ENCODE assay signal across 12 cellular contexts in the genomic region with DNA sequence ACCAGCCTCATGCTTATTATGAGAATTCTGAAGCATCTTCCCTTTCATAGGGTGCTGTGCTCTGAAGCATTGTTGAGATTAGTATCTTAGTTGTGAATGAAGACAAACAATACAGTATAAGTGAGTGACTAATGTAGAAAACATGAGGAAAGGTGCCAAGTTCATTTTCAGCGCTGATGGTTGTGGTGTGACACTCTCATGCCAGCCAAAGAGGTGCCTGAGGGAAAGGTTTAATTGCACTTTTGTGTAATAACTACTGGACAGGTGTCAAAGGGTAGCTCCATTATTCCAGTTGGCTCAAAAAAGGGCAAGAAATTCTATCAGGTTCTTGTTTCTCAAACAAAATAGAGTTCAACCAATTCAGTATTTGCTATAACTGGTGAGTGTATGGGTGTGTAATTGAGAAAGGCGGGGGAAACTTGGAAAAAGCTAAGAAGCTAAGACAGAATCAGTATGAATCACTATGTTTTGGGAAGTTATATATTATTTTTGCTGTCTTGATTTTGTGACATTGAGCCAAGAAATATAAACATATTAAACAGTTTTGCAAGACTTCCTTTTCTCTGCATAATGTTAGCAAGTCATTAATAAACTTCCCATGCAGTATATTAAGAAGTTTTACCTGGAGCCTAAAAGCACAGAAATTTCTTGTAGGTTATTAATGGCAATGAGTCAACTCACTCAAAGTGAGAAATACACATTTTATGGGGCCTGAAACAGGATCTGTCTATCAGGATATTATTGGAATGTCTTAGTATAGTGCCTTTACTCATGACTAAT. TPM values are rescaled to one million over a fixed set of nuclear protein-coding genes. Genes with fewer than 3 reads are reported as not detected.
DNase-seq lines count a peak whose midpoint lies in the region; ATAC-seq and TF ChIP-seq lines count a peak whose summit lies in the region.
"Had no signal": no experiment of that assay in that cellular context is flagged by ENCODE, and none has a peak within 500 bp of the region (broad histone marks: within the 10 kb centered on the region; RNA-seq: fewer than 3 reads in every experiment).

No MANE protein-coding gene starts in this region.

- ATAC-seq in omental fat pad (ENCODE audit: low FRiP score) (peak; percentile 77), HG03196 (IDR thresholded peaks at IDR 0.05; ENCODE audit: unreplicated experiment) (no peak)

- H3K4me3 ChIP-seq in mammary epithelial cell (replicated peaks in 1 of 3; ENCODE audit: insufficient read depth in 1 of 3, low read depth in 2 of 3, low read length in 3 of 3) (no peak overlapping the region), H7 (ENCODE audit: insufficient read depth, low read depth, low read length) (no peak overlapping the region)
- H3K4me3 ChIP-seq: Peyer's patch had no signal

- no peaks in the 10 kb centered on the region for H3K9me3 ChIP-seq in mammary epithelial cell (replicated peaks; ENCODE audit: insufficient read depth, low read length)
- H3K9me3 ChIP-seq: Peyer's patch had no signal

- peak overlapping the region; percentile 50 for H3K4me2 ChIP-seq in mammary epithelial cell (ENCODE audit: insufficient read depth, low read depth, low read length)

- DNase-seq in GM03348 (ENCODE audit: low spot score) (peak; percentile 35), LoVo (ENCODE audit: low spot score) (peak; percentile 61), mammary epithelial cell (peak; percentile 81), omental fat pad (ENCODE audit: low spot score) (no peak), NAMALWA (ENCODE audit: low spot score) (no peak), 8988T (no peak), H7 (no peak)
- DNase-seq: activated CD8-positive, alpha-beta memory T cell treated with anti-CD3 and anti-CD28 coated beads for 24 hours; immature natural killer cell; Peyer's patch; stimulated activated CD4-positive, alpha-beta T cell treated with anti-CD3 and anti-CD28 coated beads, Interleukin-12 subunit alpha, Interleukin-12 subunit beta, amount 100 ng/mL, for 4 hours had no signal

- H3K36me3 ChIP-seq in mammary epithelial cell (ENCODE audit: insufficient read depth, low read length) (no peaks in the 10 kb centered on the region), H7 (replicated peaks; ENCODE audit: control insufficient read depth, insufficient read depth, low read length) (no peaks in the 10 kb centered on the region)
- H3K36me3 ChIP-seq: Peyer's patch had no signal

- no peaks in the 10 kb centered on the region for H4K20me1 ChIP-seq in mammary epithelial cell (ENCODE audit: insufficient read depth, low read length)

- no TSS peak for BruUV-seq in mammary epithelial cell (replicated peaks; lab: Mats Ljungman, UMichigan)

- 0% methylated on average over 2 of the region's 2 CpGs for WGBS in mammary epithelial cell (ENCODE audit: low coverage, missing lambda C conversion rate)

- dilution Hi-C loops in mammary epithelial cell (cut with HindIII; ENCODE audit: low sequenced_read_pairs), result loop anchor here (25.0 kb wide), 1 partner anchor 302 kb away; no protein-coding TSS in a partner anchor

- in situ Hi-C loops in mammary epithelial cell (cut with MboI; ENCODE audit: low sequenced_read_pairs in 2 of 2), result no loop called here

- H3K4me1 ChIP-seq in mammary epithelial cell (ENCODE audit: insufficient read depth, low read length), result peaks cover 17% of the 10 kb centered on the region
- H3K4me1 ChIP-seq: Peyer's patch had no signal

- intact Hi-C loops in mammary epithelial cell (cut with micrococcal nuclease), result no loop called here

- TF ChIP-seq CTCF in mammary epithelial cell (conservative IDR thresholded peaks at IDR 0.05 in 1 of 2, IDR thresholded peaks at IDR 0.05 in 1 of 2; ENCODE audit: extremely low read depth in 1 of 2, insufficient read depth in 1 of 2, low read depth in 1 of 2, low read length in 2 of 2), result no peak
- no peak for TF ChIP-seq CTCF in omental fat pad (IDR thresholded peaks at IDR 0.05)

- H3K27ac ChIP-seq in mammary epithelial cell (ENCODE audit: insufficient read depth, low read depth, low read length), result peak overlapping the region; percentile 37
- H3K27ac ChIP-seq: Peyer's patch had no signal

- H3K27me3 ChIP-seq in mammary epithelial cell (ENCODE audit: insufficient read depth, low read length) (no peaks in the 10 kb centered on the region), H7 (ENCODE audit: control insufficient read depth, insufficient read depth, low read length) (no peaks in the 10 kb centered on the region)
- H3K27me3 ChIP-seq: Peyer's patch had no signal

- CTCF ChIA-PET in mammary epithelial cell (lab: Charles Lee; ENCODE audit: low non-redundant PET), result no interaction called here

- H2AFZ ChIP-seq in mammary epithelial cell (ENCODE audit: low read depth, low read length), result no peak overlapping the region

- no peak overlapping the region for H3K9ac ChIP-seq in mammary epithelial cell (ENCODE audit: insufficient read depth, low read length)

- H3K79me2 ChIP-seq in mammary epithelial cell (ENCODE audit: insufficient read depth, low read length), result no peaks in the 10 kb centered on the region

RNA-seq across cellular contexts. Expression of a gene that starts 31.8 kb away (rescaled TPM):
- total RNA-seq in mammary epithelial cell, result under 1 TPM in 1 of 2 donors, not detected in 1; 0.67 TPM
- 0.05 TPM for polyA plus RNA-seq in mammary epithelial cell
- not detected for polyA minus RNA-seq in mammary epithelial cell
- total RNA-seq in omental fat pad, result 1 to 10 TPM in 2 of 4 donors, under 1 TPM in 2; 0.48 to 4.7 (median 1.3) TPM
- 0.31 and 1.3 TPM in 2 replicates for total RNA-seq in H7 (2014; rRNA removed; shearing (Covaris generic))
- polyA plus RNA-seq: immature natural killer cell had no signal

Comparison
In these comparisons a context has a peak if more than half of its experiments do, and no peak if none do; other contexts are left out.
1. DNase-seq: peak in GM03348 (single experiment), LoVo (single experiment) and mammary epithelial cell (single experiment); none in omental fat pad (single experiment), NAMALWA (single experiment), 8988T (single experiment) and H7 (single experiment).